ENCODE assay signal across 19 cellular contexts in genomic region chr17:48818361-48818841, GRCh38. TPM values are rescaled to one million over a fixed set of nuclear protein-coding genes. Genes with fewer than 3 reads are reported as not detected.
A peak's percentile ranks its signal among the peaks of the same experiment; 100 is the strongest.
DNase-seq lines count a peak whose midpoint lies in the region; ATAC-seq lines count a peak whose summit lies in the region.
"Had no signal": no experiment of that assay in that cellular context is flagged by ENCODE, and none has a peak within 500 bp of the region (broad histone marks: within the 10 kb centered on the region; RNA-seq: fewer than 3 reads in every experiment).

No MANE protein-coding gene starts in this region.

- peak overlapping the region in 1 of 2 experiments; percentile 46 for H3K4ac ChIP-seq in mesenchymal stem cell (ENCODE audit: low read depth in 1 of 2, low read length in 2 of 2)

- no peak overlapping the region for H2BK120ac ChIP-seq in mesenchymal stem cell (ENCODE audit: low read depth, low read length)

- H3K9ac ChIP-seq in HUES48 (ENCODE audit: low read depth, low read length) (peak overlapping the region; percentile 7; the same call in 1 of the 2 replicates), mesenchymal stem cell (ENCODE audit: low read length) (no peak overlapping the region)

- H3K79me1 ChIP-seq in mesenchymal stem cell (replicated peaks; ENCODE audit: low read length, poor library complexity, severe bottlenecking), result no peaks in the 10 kb centered on the region

- H3K4me1 Mint-ChIP-seq in CD4-positive, alpha-beta memory T cell, result peaks cover 8 to 24% (median 18%) of the 10 kb centered on the region in 4 donors
- peaks cover 18% of the 10 kb centered on the region for H3K4me1 Mint-ChIP-seq in activated T-helper 1 cell treated with anti-CD3 and anti-CD28 coated beads, Interleukin-12 subunit alpha, Interleukin-12 subunit beta, Interleukin-2, Interleukin-4 antibody, amounts not matched to agents 30 ng/mL and 10 ng/mL and 1 ng/mL, durations not matched to agents 14 hours and 24 hours and 36 hours (ENCODE audit: low read depth)

- H3K14ac ChIP-seq in mesenchymal stem cell (ENCODE audit: low read length in 2 of 2), result no peak overlapping the region

- no peak overlapping the region for H4K91ac ChIP-seq in mesenchymal stem cell (ENCODE audit: low read length)

- CTCF ChIA-PET in CD4-positive, alpha-beta memory T cell (lab: Charles Lee; ENCODE audit: partially characterized antibody), result interaction anchor here (1.0 to 18.7 kb wide), 2 partner anchors 60 to 139 kb away, joined by 3 to 463 read pairs; no protein-coding TSS in a partner anchor

- no peak overlapping the region for H3K18ac ChIP-seq in mesenchymal stem cell (ENCODE audit: low read depth in 1 of 2, low read length in 2 of 2)

- ATAC-seq in HG02571 (IDR thresholded peaks at IDR 0.05; ENCODE audit: unreplicated experiment), result no peak
- ATAC-seq: left colon had no signal

- H3K4me1 ChIP-seq in CD4-positive, alpha-beta memory T cell (ENCODE audit: insufficient read depth, low read length), result peaks cover 20% of the 10 kb centered on the region
- H3K4me1 ChIP-seq in HUES48 (ENCODE audit: control insufficient read depth, insufficient read depth, low read length) (peaks cover 19% of the 10 kb centered on the region), mesenchymal stem cell (ENCODE audit: control insufficient read depth, insufficient read depth, low read depth, low read length) (peaks cover 9% of the 10 kb centered on the region)

- H3K23ac ChIP-seq in mesenchymal stem cell (ENCODE audit: low read length in 2 of 2), result no peak overlapping the region

- no peak overlapping the region for H4K8ac ChIP-seq in mesenchymal stem cell (ENCODE audit: low read length)

- H2BK5ac ChIP-seq in mesenchymal stem cell (ENCODE audit: low read depth, low read length, poor library complexity, severe bottlenecking), result no peak overlapping the region

- peak overlapping the region in 5 of 8 donors; percentile 29 to 57 (median 53) for H3K4me3 Mint-ChIP-seq in CD4-positive, alpha-beta memory T cell
- peak overlapping the region; percentile 19 for H3K4me3 Mint-ChIP-seq in activated T-helper 1 cell treated with anti-CD3 and anti-CD28 coated beads, Interleukin-12 subunit alpha, Interleukin-12 subunit beta, Interleukin-2, Interleukin-4 antibody, amounts not matched to agents 30 ng/mL and 10 ng/mL and 1 ng/mL, durations not matched to agents 14 hours and 24 hours and 36 hours
- H3K4me3 Mint-ChIP-seq: activated naive CD8-positive, alpha-beta T cell treated with anti-CD3 and anti-CD28 coated beads for 36 hours; central memory CD8-positive, alpha-beta T cell had no signal

- no peak overlapping the region for H3K4me3 ChIP-seq in CD4-positive, alpha-beta memory T cell (ENCODE audit: low read length in 2 of 2)
- H3K4me3 ChIP-seq in HUES48 (ENCODE audit: low read depth, low read length), result peak overlapping the region; percentile 43
- H3K4me3 ChIP-seq in mesenchymal stem cell (ENCODE audit: insufficient read depth in 1 of 2, low read depth in 1 of 2, low read length in 2 of 2), result no peak overlapping the region
- H3K4me3 ChIP-seq: uterus had no signal

- peaks cover 12 to 22% of the 10 kb centered on the region in 2 donors for H3K27me3 Mint-ChIP-seq in CD4-positive, alpha-beta memory T cell
- H3K27me3 Mint-ChIP-seq in activated T-helper 1 cell treated with anti-CD3 and anti-CD28 coated beads, Interleukin-12 subunit alpha, Interleukin-12 subunit beta, Interleukin-2, Interleukin-4 antibody, amounts not matched to agents 30 ng/mL and 10 ng/mL and 1 ng/mL, durations not matched to agents 14 hours and 24 hours and 36 hours (ENCODE audit: insufficient read depth), result peaks cover 63% of the 10 kb centered on the region

- H3K27ac Mint-ChIP-seq in CD4-positive, alpha-beta memory T cell, result peak overlapping the region in 1 of 7 donors; percentile 30
- no peak overlapping the region for H3K27ac Mint-ChIP-seq in activated T-helper 1 cell treated with anti-CD3 and anti-CD28 coated beads, Interleukin-12 subunit alpha, Interleukin-12 subunit beta, Interleukin-2, Interleukin-4 antibody, amounts not matched to agents 30 ng/mL and 10 ng/mL and 1 ng/mL, durations not matched to agents 14 hours and 24 hours and 36 hours
- H3K27ac Mint-ChIP-seq: activated naive CD8-positive, alpha-beta T cell treated with anti-CD3 and anti-CD28 coated beads for 36 hours had no signal

- no peak overlapping the region for H3K27ac ChIP-seq in CD4-positive, alpha-beta memory T cell (ENCODE audit: low read depth, low read length)
- H3K27ac ChIP-seq in HUES48 (ENCODE audit: low read depth, low read length), result peak overlapping the region; percentile 90
- no peak overlapping the region for H3K27ac ChIP-seq in mesenchymal stem cell (ENCODE audit: low read length, poor library complexity, severe bottlenecking)
- H3K27ac ChIP-seq: uterus had no signal

- 24% methylated on average over 8 of the region's 9 CpGs for WGBS in mesenchymal stem cell

- POLR2A ChIA-PET in CD4-positive, alpha-beta memory T cell (lab: Charles Lee; ENCODE audit: partially characterized antibody), result no interaction called here

- H3K36me3 ChIP-seq in CD4-positive, alpha-beta memory T cell (ENCODE audit: insufficient read depth, low read length), result no peaks in the 10 kb centered on the region
- no peaks in the 10 kb centered on the region for H3K36me3 ChIP-seq in HUES48 (ENCODE audit: control insufficient read depth, insufficient read depth, low read length)
- no peaks in the 10 kb centered on the region for H3K36me3 ChIP-seq in mesenchymal stem cell (ENCODE audit: control insufficient read depth in 1 of 2, insufficient read depth in 2 of 2, low read depth in 1 of 2, low read length in 2 of 2)
- H3K36me3 ChIP-seq: uterus had no signal

- peaks cover 4% of the 10 kb centered on the region for H3K27me3 ChIP-seq in CD4-positive, alpha-beta memory T cell (ENCODE audit: insufficient read depth, low read length)
- H3K27me3 ChIP-seq in HUES48 (ENCODE audit: control insufficient read depth, insufficient read depth, low read length) (peaks cover 15% of the 10 kb centered on the region), mesenchymal stem cell (ENCODE audit: control insufficient read depth in 1 of 2, insufficient read depth in 1 of 2, low read length in 2 of 2) (peaks cover 39 to 41% of the 10 kb centered on the region in 2 experiments)
- H3K27me3 ChIP-seq: uterus had no signal

- H2AFZ ChIP-seq in mesenchymal stem cell (ENCODE audit: low read depth, low read length), result no peak overlapping the region

- no peak overlapping the region for H2AK5ac ChIP-seq in mesenchymal stem cell (ENCODE audit: low read length, severe bottlenecking)

- no peaks in the 10 kb centered on the region for H3K9me3 Mint-ChIP-seq in CD4-positive, alpha-beta memory T cell
- no peaks in the 10 kb centered on the region for H3K9me3 Mint-ChIP-seq in activated T-helper 1 cell treated with anti-CD3 and anti-CD28 coated beads, Interleukin-12 subunit alpha, Interleukin-12 subunit beta, Interleukin-2, Interleukin-4 antibody, amounts not matched to agents 30 ng/mL and 10 ng/mL and 1 ng/mL, durations not matched to agents 14 hours and 24 hours and 36 hours
- H3K9me3 Mint-ChIP-seq: activated naive CD8-positive, alpha-beta T cell treated with anti-CD3 and anti-CD28 coated beads for 36 hours; central memory CD8-positive, alpha-beta T cell had no signal

- no peaks in the 10 kb centered on the region for H3K36me3 Mint-ChIP-seq in CD4-positive, alpha-beta memory T cell
- H3K36me3 Mint-ChIP-seq in activated T-helper 1 cell treated with anti-CD3 and anti-CD28 coated beads, Interleukin-12 subunit alpha, Interleukin-12 subunit beta, Interleukin-2, Interleukin-4 antibody, amounts not matched to agents 30 ng/mL and 10 ng/mL and 1 ng/mL, durations not matched to agents 14 hours and 24 hours and 36 hours (ENCODE audit: low read depth), result no peaks in the 10 kb centered on the region
- H3K36me3 Mint-ChIP-seq: activated naive CD8-positive, alpha-beta T cell treated with anti-CD3 and anti-CD28 coated beads for 36 hours had no signal

- H2BK12ac ChIP-seq in mesenchymal stem cell (ENCODE audit: low read length in 2 of 2), result no peak overlapping the region

- H3K9me3 ChIP-seq in CD4-positive, alpha-beta memory T cell (ENCODE audit: control insufficient read depth in 1 of 2, low read length in 2 of 2), result no peaks in the 10 kb centered on the region
- H3K9me3 ChIP-seq in HUES48 (ENCODE audit: control insufficient read depth, insufficient read depth, low read length) (no peaks in the 10 kb centered on the region), mesenchymal stem cell (ENCODE audit: control insufficient read depth, low read length) (no peaks in the 10 kb centered on the region)
- H3K9me3 ChIP-seq: uterus had no signal

- no peak for DNase-seq in CD4-positive, alpha-beta memory T cell
- DNase-seq in activated T-helper 1 cell treated with anti-CD3 and anti-CD28 coated beads, Interleukin-12 subunit alpha, Interleukin-12 subunit beta, Interleukin-2, Interleukin-4 antibody, amounts not matched to agents 30 ng/mL and 10 ng/mL and 1 ng/mL, durations not matched to agents 14 hours and 24 hours and 36 hours (ENCODE audit: low spot score), result no peak
- DNase-seq in mesenchymal stem cell, result no peak
- no peak for DNase-seq in effector CD4-positive, alpha-beta T cell
- DNase-seq in HCEC 1CT, result no peak
- DNase-seq in NOMO-1 (lab: John Stamatoyannopoulos, UW; ENCODE audit: unreplicated experiment in 2 of 2), result no peak
- DNase-seq: activated CD8-positive, alpha-beta memory T cell treated with anti-CD3 and anti-CD28 coated beads, Interleukin-2, amount 50 U/mL, for 48 hours; activated naive CD8-positive, alpha-beta T cell treated with anti-CD3 and anti-CD28 coated beads for 36 hours; GF-D8; head of caudate nucleus; left colon; NCI-H2107; stimulated activated naive CD4-positive, alpha-beta T cell treated with Interleukin-2 at 50 U/mL for 16 hours; uterus had no signal

- intact Hi-C loops in CD4-positive, alpha-beta memory T cell (cut with micrococcal nuclease), result no loop called here
- intact Hi-C loops in activated T-helper 1 cell treated with anti-CD3 and anti-CD28 coated beads, Interleukin-12 subunit alpha, Interleukin-12 subunit beta, Interleukin-2, Interleukin-4 antibody, amounts not matched to agents 30 ng/mL and 10 ng/mL and 1 ng/mL, durations not matched to agents 14 hours and 24 hours and 36 hours (cut with micrococcal nuclease), result no loop called here

- H2BK15ac ChIP-seq in mesenchymal stem cell (ENCODE audit: low read depth, poor library complexity, severe bottlenecking), result peak overlapping the region; percentile 73

- H3K4me2 ChIP-seq in mesenchymal stem cell (ENCODE audit: low read length, poor library complexity, severe bottlenecking), result no peak overlapping the region

RNA-seq across cellular contexts. Expression of gene TTLL6, which starts 1.4 kb away (rescaled TPM):
- not detected for total RNA-seq in CD4-positive, alpha-beta memory T cell
- not detected for polyA plus RNA-seq in CD4-positive, alpha-beta memory T cell
- not detected in 2 replicates for total RNA-seq in activated T-helper 1 cell treated with anti-CD3 and anti-CD28 coated beads, Interleukin-12 subunit alpha, Interleukin-12 subunit beta, Interleukin-2, Interleukin-4 antibody, amounts not matched to agents 30 ng/mL and 10 ng/mL and 1 ng/mL, durations not matched to agents 14 hours and 24 hours and 36 hours
- 1.9 TPM for polyA plus RNA-seq in mesenchymal stem cell (2013, experiment 1 of 2)
- 1.7 TPM for polyA plus RNA-seq in mesenchymal stem cell (2013, experiment 2 of 2)
- total RNA-seq: activated naive CD8-positive, alpha-beta T cell treated with anti-CD3 and anti-CD28 coated beads for 36 hours; skeletal muscle tissue had no signal
- polyA plus RNA-seq: neural cell had no signal

RNA-seq across cellular contexts. Expression of gene CALCOCO2, which starts 12.4 kb away (rescaled TPM):
- 100 to 1,000 TPM; 107 to 118 TPM for total RNA-seq in CD4-positive, alpha-beta memory T cell
- 100 to 1,000 TPM; 169 to 196 TPM for polyA plus RNA-seq in CD4-positive, alpha-beta memory T cell
- total RNA-seq in activated T-helper 1 cell treated with anti-CD3 and anti-CD28 coated beads, Interleukin-12 subunit alpha, Interleukin-12 subunit beta, Interleukin-2, Interleukin-4 antibody, amounts not matched to agents 30 ng/mL and 10 ng/mL and 1 ng/mL, durations not matched to agents 14 hours and 24 hours and 36 hours, result 50.3 and 57.9 TPM in 2 replicates
- 89.1 TPM for polyA plus RNA-seq in mesenchymal stem cell (2013, experiment 1 of 2)
- 88.4 TPM for polyA plus RNA-seq in mesenchymal stem cell (2013, experiment 2 of 2)
